Comparison of ENCODE assay signal across 23 cellular contexts in the genomic region with DNA sequence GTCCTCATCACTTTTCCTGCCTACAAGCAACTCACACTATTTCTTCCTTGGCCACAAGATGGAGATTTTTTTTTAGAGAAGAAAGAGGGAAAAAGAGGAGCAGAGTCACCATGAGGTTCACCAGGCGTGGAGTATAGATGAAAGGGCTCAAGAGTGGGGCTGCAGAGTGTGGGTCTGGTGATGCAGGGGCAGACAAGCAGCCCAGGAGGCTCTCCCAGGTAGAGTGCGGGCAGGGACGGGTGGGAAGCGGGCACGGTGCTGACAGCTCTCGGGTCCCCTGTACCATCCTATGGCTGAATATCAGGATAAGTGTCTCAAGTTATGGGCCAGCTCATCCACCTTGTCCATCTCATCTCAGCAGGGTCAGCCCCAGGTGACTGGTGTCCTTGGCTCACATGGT.
"Had no signal": no experiment of that assay in that cellular context is flagged by ENCODE, and none has a peak within 500 bp of the region (broad histone marks: within the 10 kb centered on the region; RNA-seq: fewer than 3 reads in every experiment).

No MANE protein-coding gene starts in this region.

- H3K36me3 Mint-ChIP-seq: memory B cell; natural killer cell; stimulated activated effector memory CD8-positive, alpha-beta T cell treated with anti-CD3 and anti-CD28 coated beads, Interleukin-12 subunit alpha, Interleukin-12 subunit beta, amount 100 ng/mL, for 72 hours had no signal

- H3K9me3 ChIP-seq: gastrocnemius medialis, sigmoid colon, thyroid gland had no signal

- H3K27ac ChIP-seq: dorsolateral prefrontal cortex, epithelial cell of prostate, gastrocnemius medialis, psoas muscle, stomach, thyroid gland had no signal

- DNase-seq: effector CD4-positive, alpha-beta T cell; foreskin fibroblast; gastrocnemius medialis; kidney; natural killer cell; nucleus accumbens; psoas muscle; right cardiac atrium; sigmoid colon; stimulated activated CD4-positive, alpha-beta T cell treated with anti-CD3 and anti-CD28 coated beads, Interleukin-2, amount 100 ng/mL, for 24 hours; stimulated activated CD4-positive, alpha-beta T cell treated with anti-CD3 and anti-CD28 coated beads, Interleukin-4, amount 100 ng/mL, for 24 hours; stimulated activated naive CD4-positive, alpha-beta T cell treated with Interleukin-2 at 50 U/mL for 16 hours; stomach; thyroid gland; trophoblast cell had no signal

- H3K4me1 ChIP-seq: gastrocnemius medialis, psoas muscle, stomach, thyroid gland had no signal

- H3K36me3 ChIP-seq: gastrocnemius medialis, sigmoid colon, stomach, thyroid gland had no signal

- H3K4me3 ChIP-seq: dorsolateral prefrontal cortex, gastrocnemius medialis, lung, psoas muscle, sigmoid colon, stomach, thyroid gland had no signal

- H3K4me3 Mint-ChIP-seq: memory B cell; natural killer cell; neural crest cell; stimulated activated effector memory CD8-positive, alpha-beta T cell treated with anti-CD3 and anti-CD28 coated beads, Interleukin-12 subunit alpha, Interleukin-12 subunit beta, amount 100 ng/mL, for 72 hours had no signal

- H3K4me1 Mint-ChIP-seq: memory B cell; natural killer cell; stimulated activated effector memory CD8-positive, alpha-beta T cell treated with anti-CD3 and anti-CD28 coated beads, Interleukin-12 subunit alpha, Interleukin-12 subunit beta, amount 100 ng/mL, for 72 hours had no signal

- H3K27me3 ChIP-seq: gastrocnemius medialis, thyroid gland had no signal

- ATAC-seq: esophagus mucosa, gastrocnemius medialis, left lobe of liver, natural killer cell, psoas muscle, right cardiac atrium had no signal

- H3K27ac Mint-ChIP-seq: memory B cell; natural killer cell; stimulated activated effector memory CD8-positive, alpha-beta T cell treated with anti-CD3 and anti-CD28 coated beads, Interleukin-12 subunit alpha, Interleukin-12 subunit beta, amount 100 ng/mL, for 72 hours had no signal
